9 cellular contexts compared by ENCODE assay signal in the genomic region with DNA sequence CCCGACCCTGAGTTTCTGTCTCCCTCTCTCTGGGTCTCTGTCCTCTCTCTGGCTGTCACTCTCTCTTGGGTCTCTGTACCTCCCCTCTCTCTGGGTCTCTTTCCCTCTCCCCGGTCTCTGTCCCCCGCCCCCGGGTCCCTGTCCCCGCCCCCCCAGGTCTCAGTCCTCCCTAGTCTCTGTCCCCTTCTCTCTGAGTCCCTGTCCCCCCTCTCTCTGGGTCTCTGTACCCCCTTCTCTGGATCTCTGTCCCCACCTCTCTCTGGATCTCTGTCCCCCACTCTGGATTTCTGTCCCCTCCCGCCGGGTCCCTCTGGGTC. TPM values are rescaled to one million over a fixed set of nuclear protein-coding genes. Genes with fewer than 3 reads are reported as not detected.
DNase-seq lines count a peak whose midpoint lies in the region; ATAC-seq and TF ChIP-seq lines count a peak whose summit lies in the region.
"Had no signal": no experiment of that assay in that cellular context is flagged by ENCODE, and none has a peak within 500 bp of the region (broad histone marks: within the 10 kb centered on the region; RNA-seq: fewer than 3 reads in every experiment).

No MANE protein-coding gene starts in this region.

- POLR2A ChIA-PET in CD8-positive, alpha-beta memory T cell (lab: Charles Lee), result interaction anchor here (1.1 to 1.2 kb wide), 2 partner anchors 9 to 62 kb away, joined by 3 to 6 read pairs; partner anchors contain the start of genes BAX and NUCB1

- 81% methylated on average over 2 of the region's 7 CpGs; no CpG with 5 or more reads in 1 of the 2 experiments for WGBS in endodermal cell (ENCODE audit: insufficient coverage in 1 of 2, insufficient read length in 1 of 2), 2 experiments

- no peak for DNase-seq in CD8-positive, alpha-beta memory T cell
- DNase-seq in endodermal cell (peak; percentile 58), progenitor cell of endocrine pancreas (ENCODE audit: low spot score, unreplicated experiment) (no peak), SIG-M5 treated with dmso at 0.1 percent for 504 hours (lab: John Stamatoyannopoulos, UW; ENCODE audit: unreplicated experiment) (no peak), GM10266 (ENCODE audit: extremely low spot score) (no peak), OCI-M1 (lab: John Stamatoyannopoulos, UW) (no peak)

- peaks cover 21% of the 10 kb centered on the region for H4K20me1 ChIP-seq in OCI-LY3 (ENCODE audit: insufficient read depth, low read length)

- peak overlapping the region; percentile 46 to 100 (median 64) for H3K4me3 Mint-ChIP-seq in CD8-positive, alpha-beta memory T cell
- H3K4me3 Mint-ChIP-seq in endodermal cell (peak overlapping the region; percentile 100), progenitor cell of endocrine pancreas (ENCODE audit: low read depth) (no peak overlapping the region)

- no peaks in the 10 kb centered on the region for H3K27me3 ChIP-seq in CD8-positive, alpha-beta memory T cell (ENCODE audit: insufficient read depth, low read length, poor library complexity, severe bottlenecking)
- no peaks in the 10 kb centered on the region for H3K27me3 ChIP-seq in OCI-LY3 (ENCODE audit: low read depth, low read length)
- no peaks in the 10 kb centered on the region for H3K27me3 ChIP-seq in endodermal cell (ENCODE audit: control insufficient read depth, insufficient read depth, low read length, poor library complexity, severe bottlenecking)

- H3K9ac ChIP-seq in OCI-LY3 (ENCODE audit: low read length) (peak overlapping the region; percentile 97), endodermal cell (ENCODE audit: extremely low read depth, low read length, poor library complexity, severe bottlenecking) (no peak overlapping the region)

- peaks cover 6% of the 10 kb centered on the region for H3K36me3 ChIP-seq in CD8-positive, alpha-beta memory T cell (ENCODE audit: insufficient read depth, low read length)
- H3K36me3 ChIP-seq in OCI-LY3 (replicated peaks; ENCODE audit: low read depth, low read length), result peaks cover 21% of the 10 kb centered on the region
- peaks cover 36% of the 10 kb centered on the region for H3K36me3 ChIP-seq in endodermal cell (ENCODE audit: control insufficient read depth, insufficient read depth, low read length)

- CTCF ChIA-PET in CD8-positive, alpha-beta memory T cell (lab: Charles Lee), result interaction anchor here (1.0 to 1.8 kb wide), 2 partner anchors 8 to 31 kb away, joined by 3 to 5 read pairs; partner anchors contain the start of genes GYS1 and RUVBL2

- peaks cover 0 to 8% of the 10 kb centered on the region in 2 donors for H3K27me3 Mint-ChIP-seq in CD8-positive, alpha-beta memory T cell
- H3K27me3 Mint-ChIP-seq in endodermal cell (ENCODE audit: insufficient read depth) (peaks cover 2% of the 10 kb centered on the region), progenitor cell of endocrine pancreas (no peaks in the 10 kb centered on the region)

- no peak overlapping the region for H3K4me3 ChIP-seq in CD8-positive, alpha-beta memory T cell (ENCODE audit: low read length)
- H3K4me3 ChIP-seq in OCI-LY3 (ENCODE audit: low read length) (peak overlapping the region; percentile 76), endodermal cell (ENCODE audit: low read length) (no peak overlapping the region)

- peaks cover 34% of the 10 kb centered on the region for H3K79me2 ChIP-seq in OCI-LY3 (ENCODE audit: low read length)

- peaks cover 56 to 79% (median 63%) of the 10 kb centered on the region in 3 donors for H3K4me1 Mint-ChIP-seq in CD8-positive, alpha-beta memory T cell
- H3K4me1 Mint-ChIP-seq in endodermal cell (peaks cover 18% of the 10 kb centered on the region), progenitor cell of endocrine pancreas (ENCODE audit: low read depth) (peaks cover 44% of the 10 kb centered on the region)

- H3K9me3 Mint-ChIP-seq in CD8-positive, alpha-beta memory T cell, result no peaks in the 10 kb centered on the region
- H3K9me3 Mint-ChIP-seq in endodermal cell, result no peaks in the 10 kb centered on the region
- no peaks in the 10 kb centered on the region for H3K9me3 Mint-ChIP-seq in progenitor cell of endocrine pancreas (ENCODE audit: low read depth)

- H3K4me2 ChIP-seq in OCI-LY3 (ENCODE audit: low read length), result peak overlapping the region; percentile 98

- no peaks in the 10 kb centered on the region for H3K9me3 ChIP-seq in CD8-positive, alpha-beta memory T cell (ENCODE audit: low read length)
- H3K9me3 ChIP-seq in OCI-LY3 (ENCODE audit: insufficient read depth, low read length) (no peaks in the 10 kb centered on the region), endodermal cell (ENCODE audit: control insufficient read depth, low read length) (no peaks in the 10 kb centered on the region)

- H3K27ac Mint-ChIP-seq in CD8-positive, alpha-beta memory T cell, result peak overlapping the region; percentile 58 to 99 (median 88)
- H3K27ac Mint-ChIP-seq in endodermal cell (peak overlapping the region; percentile 98), progenitor cell of endocrine pancreas (peak overlapping the region; percentile 98)

- no peak for TF ChIP-seq CTCF in OCI-LY3 (IDR thresholded peaks at IDR 0.05; ENCODE audit: low read depth, low read length)
- no peak for TF ChIP-seq CTCF in endodermal cell (conservative IDR thresholded peaks at IDR 0.05)
- TF ChIP-seq CTCF in progenitor cell of endocrine pancreas (IDR thresholded peaks at IDR 0.05; ENCODE audit: unreplicated experiment), result no peak
- no peak for TF ChIP-seq CTCF in GM10266 (IDR thresholded peaks at IDR 0.05; ENCODE audit: control insufficient read depth, insufficient read depth, low read depth, missing control alignments)

- peaks cover 42% of the 10 kb centered on the region for H3K4me1 ChIP-seq in CD8-positive, alpha-beta memory T cell (ENCODE audit: insufficient read depth, low read length)
- peaks cover 48% of the 10 kb centered on the region for H3K4me1 ChIP-seq in OCI-LY3 (ENCODE audit: low read length)
- H3K4me1 ChIP-seq in endodermal cell (ENCODE audit: control insufficient read depth, insufficient read depth, low read length), result peaks cover 14% of the 10 kb centered on the region

- ATAC-seq in HG03432 (IDR thresholded peaks at IDR 0.05; ENCODE audit: unreplicated experiment), result no peak

- peaks cover 0 to 31% (median 0%) of the 10 kb centered on the region in 3 donors for H3K36me3 Mint-ChIP-seq in CD8-positive, alpha-beta memory T cell
- peaks cover 47% of the 10 kb centered on the region for H3K36me3 Mint-ChIP-seq in endodermal cell (ENCODE audit: low read depth)
- peaks cover 23% of the 10 kb centered on the region for H3K36me3 Mint-ChIP-seq in progenitor cell of endocrine pancreas (ENCODE audit: insufficient read depth)

- H3K27ac ChIP-seq in CD8-positive, alpha-beta memory T cell (ENCODE audit: low read depth, low read length), result peak overlapping the region; percentile 94
- H3K27ac ChIP-seq in OCI-LY3 (ENCODE audit: low read length), result peak overlapping the region; percentile 96
- H3K27ac ChIP-seq in endodermal cell (ENCODE audit: low read depth, low read length), result no peak overlapping the region

- H2AFZ ChIP-seq in OCI-LY3 (ENCODE audit: low read depth, low read length), result no peak overlapping the region

RNA-seq across cellular contexts. Expression of gene FTL, which starts 2.3 kb away (rescaled TPM):
- total RNA-seq in CD8-positive, alpha-beta memory T cell, result 1,000 to 10,000 TPM; 1,478 to 1,489 TPM
- polyA plus RNA-seq in CD8-positive, alpha-beta memory T cell, result 4,521 TPM
- total RNA-seq in endodermal cell (1,000 to 10,000 TPM; 1,784 to 3,181 TPM), progenitor cell of endocrine pancreas (2,544 and 2,716 TPM in 2 replicates)
- 1,418 TPM for polyA plus RNA-seq in endodermal cell (2013, experiment 1 of 2)
- polyA plus RNA-seq in endodermal cell (2013, experiment 2 of 2), result 1,365 TPM

RNA-seq across cellular contexts. Expression of gene BAX, which starts 8.1 kb away (rescaled TPM):
- 100 to 1,000 TPM; 315 to 331 TPM for total RNA-seq in CD8-positive, alpha-beta memory T cell
- polyA plus RNA-seq in CD8-positive, alpha-beta memory T cell, result 79.5 TPM
- total RNA-seq in endodermal cell, result 100 to 1,000 TPM; 172 to 184 TPM
- 129 TPM for polyA plus RNA-seq in endodermal cell (2013, experiment 1 of 2)
- 117 TPM for polyA plus RNA-seq in endodermal cell (2013, experiment 2 of 2)
- total RNA-seq in progenitor cell of endocrine pancreas, result 141 and 153 TPM in 2 replicates

RNA-seq across cellular contexts. Expression of gene DHDH, which starts 29.3 kb away (rescaled TPM):
- under 1 TPM; 0.42 to 0.53 TPM for total RNA-seq in CD8-positive, alpha-beta memory T cell
- polyA plus RNA-seq in CD8-positive, alpha-beta memory T cell, result 0.31 TPM
- total RNA-seq in endodermal cell (1 to 10 TPM in 1 of 2 donors, under 1 TPM in 1; 0.44 to 2.3 TPM), progenitor cell of endocrine pancreas (1.1 and 1.8 TPM in 2 replicates)
- polyA plus RNA-seq in endodermal cell (2013, experiment 1 of 2), result 1.2 TPM
- 1.2 TPM for polyA plus RNA-seq in endodermal cell (2013, experiment 2 of 2)
- total RNA-seq: dermis microvascular lymphatic vessel endothelial cell had no signal

RNA-seq across cellular contexts. Expression of gene GYS1, which starts 30.3 kb away (rescaled TPM):
- total RNA-seq in CD8-positive, alpha-beta memory T cell, result 10 to 100 TPM; 38.2 to 38.9 TPM
- polyA plus RNA-seq in CD8-positive, alpha-beta memory T cell, result 31.5 TPM
- total RNA-seq in endodermal cell (10 to 100 TPM; 63.5 to 69.1 TPM), progenitor cell of endocrine pancreas (57.4 and 65.8 TPM in 2 replicates)
- 34.7 TPM for polyA plus RNA-seq in endodermal cell (2013, experiment 1 of 2)
- polyA plus RNA-seq in endodermal cell (2013, experiment 2 of 2), result 34.4 TPM

RNA-seq across cellular contexts. Expression of gene RUVBL2, which starts 30.9 kb away (rescaled TPM):
- total RNA-seq in CD8-positive, alpha-beta memory T cell, result 100 to 1,000 TPM; 147 to 159 TPM
- polyA plus RNA-seq in CD8-positive, alpha-beta memory T cell, result 67.9 TPM
- 100 to 1,000 TPM; 101 to 112 TPM for total RNA-seq in endodermal cell
- 71.4 TPM for polyA plus RNA-seq in endodermal cell (2013, experiment 1 of 2)
- 65.0 TPM for polyA plus RNA-seq in endodermal cell (2013, experiment 2 of 2)
- total RNA-seq in progenitor cell of endocrine pancreas, result 81.5 and 83.0 TPM in 2 replicates
